1 cellular context compared by ENCODE assay signal in the genomic region with DNA sequence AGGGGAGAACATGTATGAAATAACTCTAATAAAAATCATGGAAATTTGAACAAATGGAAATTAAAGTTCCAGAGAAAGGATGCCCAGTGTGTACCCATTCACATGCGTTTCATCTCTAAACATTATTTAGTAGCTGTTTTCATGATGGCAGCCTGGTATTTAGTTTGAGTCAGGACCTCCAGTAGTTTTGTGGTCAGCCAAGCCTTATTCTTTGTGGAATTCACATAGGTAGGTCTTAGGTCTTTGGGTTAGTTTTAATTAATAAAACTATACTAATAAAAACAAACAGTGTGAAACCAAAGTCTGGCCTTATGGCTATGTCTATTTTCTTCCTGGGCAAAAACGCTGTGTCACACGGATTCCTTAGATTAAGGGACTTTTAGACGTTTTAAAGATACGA.
TF ChIP-seq lines count a peak whose summit lies in the region.

No MANE protein-coding gene starts in this region.

TF ChIP-seq in GM23338, 12 proteins besides CTCF, POLR2A, EP300 and RAD21 (continued from another document):
- TF ChIP-seq, protein P1, sequence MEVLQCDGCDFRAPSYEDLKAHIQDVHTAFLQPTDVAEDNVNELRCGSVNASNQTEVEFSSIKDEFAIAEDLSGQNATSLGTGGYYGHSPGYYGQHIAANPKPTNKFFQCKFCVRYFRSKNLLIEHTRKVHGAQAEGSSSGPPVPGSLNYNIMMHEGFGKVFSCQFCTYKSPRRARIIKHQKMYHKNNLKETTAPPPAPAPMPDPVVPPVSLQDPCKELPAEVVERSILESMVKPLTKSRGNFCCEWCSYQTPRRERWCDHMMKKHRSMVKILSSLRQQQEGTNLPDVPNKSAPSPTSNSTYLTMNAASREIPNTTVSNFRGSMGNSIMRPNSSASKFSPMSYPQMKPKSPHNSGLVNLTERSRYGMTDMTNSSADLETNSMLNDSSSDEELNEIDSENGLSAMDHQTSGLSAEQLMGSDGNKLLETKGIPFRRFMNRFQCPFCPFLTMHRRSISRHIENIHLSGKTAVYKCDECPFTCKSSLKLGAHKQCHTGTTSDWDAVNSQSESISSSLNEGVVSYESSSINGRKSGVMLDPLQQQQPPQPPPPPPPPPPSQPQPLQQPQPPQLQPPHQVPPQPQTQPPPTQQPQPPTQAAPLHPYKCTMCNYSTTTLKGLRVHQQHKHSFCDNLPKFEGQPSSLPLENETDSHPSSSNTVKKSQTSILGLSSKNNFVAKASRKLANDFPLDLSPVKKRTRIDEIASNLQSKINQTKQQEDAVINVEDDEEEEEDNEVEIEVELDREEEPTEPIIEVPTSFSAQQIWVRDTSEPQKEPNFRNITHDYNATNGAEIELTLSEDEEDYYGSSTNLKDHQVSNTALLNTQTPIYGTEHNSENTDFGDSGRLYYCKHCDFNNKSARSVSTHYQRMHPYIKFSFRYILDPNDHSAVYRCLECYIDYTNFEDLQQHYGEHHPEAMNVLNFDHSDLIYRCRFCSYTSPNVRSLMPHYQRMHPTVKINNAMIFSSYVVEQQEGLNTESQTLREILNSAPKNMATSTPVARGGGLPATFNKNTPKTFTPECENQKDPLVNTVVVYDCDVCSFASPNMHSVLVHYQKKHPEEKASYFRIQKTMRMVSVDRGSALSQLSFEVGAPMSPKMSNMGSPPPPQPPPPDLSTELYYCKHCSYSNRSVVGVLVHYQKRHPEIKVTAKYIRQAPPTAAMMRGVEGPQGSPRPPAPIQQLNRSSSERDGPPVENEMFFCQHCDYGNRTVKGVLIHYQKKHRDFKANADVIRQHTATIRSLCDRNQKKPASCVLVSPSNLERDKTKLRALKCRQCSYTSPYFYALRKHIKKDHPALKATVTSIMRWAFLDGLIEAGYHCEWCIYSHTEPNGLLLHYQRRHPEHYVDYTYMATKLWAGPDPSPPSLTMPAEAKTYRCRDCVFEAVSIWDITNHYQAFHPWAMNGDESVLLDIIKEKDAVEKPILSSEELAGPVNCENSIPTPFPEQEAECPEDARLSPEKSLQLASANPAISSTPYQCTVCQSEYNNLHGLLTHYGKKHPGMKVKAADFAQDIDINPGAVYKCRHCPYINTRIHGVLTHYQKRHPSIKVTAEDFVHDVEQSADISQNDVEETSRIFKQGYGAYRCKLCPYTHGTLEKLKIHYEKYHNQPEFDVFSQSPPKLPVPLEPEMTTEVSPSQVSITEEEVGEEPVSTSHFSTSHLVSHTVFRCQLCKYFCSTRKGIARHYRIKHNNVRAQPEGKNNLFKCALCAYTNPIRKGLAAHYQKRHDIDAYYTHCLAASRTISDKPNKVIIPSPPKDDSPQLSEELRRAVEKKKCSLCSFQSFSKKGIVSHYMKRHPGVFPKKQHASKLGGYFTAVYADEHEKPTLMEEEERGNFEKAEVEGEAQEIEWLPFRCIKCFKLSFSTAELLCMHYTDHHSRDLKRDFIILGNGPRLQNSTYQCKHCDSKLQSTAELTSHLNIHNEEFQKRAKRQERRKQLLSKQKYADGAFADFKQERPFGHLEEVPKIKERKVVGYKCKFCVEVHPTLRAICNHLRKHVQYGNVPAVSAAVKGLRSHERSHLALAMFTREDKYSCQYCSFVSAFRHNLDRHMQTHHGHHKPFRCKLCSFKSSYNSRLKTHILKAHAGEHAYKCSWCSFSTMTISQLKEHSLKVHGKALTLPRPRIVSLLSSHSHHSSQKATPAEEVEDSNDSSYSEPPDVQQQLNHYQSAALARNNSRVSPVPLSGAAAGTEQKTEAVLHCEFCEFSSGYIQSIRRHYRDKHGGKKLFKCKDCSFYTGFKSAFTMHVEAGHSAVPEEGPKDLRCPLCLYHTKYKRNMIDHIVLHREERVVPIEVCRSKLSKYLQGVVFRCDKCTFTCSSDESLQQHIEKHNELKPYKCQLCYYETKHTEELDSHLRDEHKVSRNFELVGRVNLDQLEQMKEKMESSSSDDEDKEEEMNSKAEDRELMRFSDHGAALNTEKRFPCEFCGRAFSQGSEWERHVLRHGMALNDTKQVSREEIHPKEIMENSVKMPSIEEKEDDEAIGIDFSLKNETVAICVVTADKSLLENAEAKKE (CRISPR knock-in tag; IDR thresholded peaks at IDR 0.05), result no peak
TF ChIP-seq in GM23338: peak in this region for 0.
